Comparison of ENCODE assay signal across 9 cellular contexts in the genomic region with DNA sequence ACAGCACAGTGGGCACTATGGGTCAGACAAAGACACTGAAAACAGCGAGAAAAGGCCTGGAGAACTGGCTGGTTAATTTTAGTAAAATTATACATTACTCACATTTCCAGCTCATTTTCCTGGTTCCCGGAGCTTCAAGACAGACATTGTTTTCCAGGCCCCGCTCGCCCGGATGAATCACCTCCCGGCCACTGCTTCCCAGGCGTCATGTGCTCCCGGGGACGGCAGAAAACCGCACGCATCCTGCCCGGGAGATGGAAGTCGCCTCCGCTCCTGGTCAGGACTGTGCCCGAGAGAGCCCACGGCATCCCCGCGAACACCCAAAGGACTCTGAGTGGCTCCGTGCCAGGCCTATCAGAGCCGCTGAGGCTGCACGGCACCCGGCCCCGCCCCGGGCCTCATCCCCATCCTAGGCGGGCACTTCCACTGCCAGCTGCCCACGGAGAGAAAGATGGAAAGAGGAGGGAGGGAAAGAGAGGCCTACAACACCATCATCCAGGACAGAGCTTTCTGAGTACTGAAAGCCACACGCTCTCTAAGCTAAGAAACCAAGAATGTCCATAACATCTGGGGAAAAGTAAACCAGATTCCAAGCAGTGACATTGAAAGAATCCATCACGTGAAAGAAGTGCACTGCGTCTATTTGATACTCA.
A peak's percentile ranks its signal among the peaks of the same experiment; 100 is the strongest.
DNase-seq lines count a peak whose midpoint lies in the region; ATAC-seq, FAIRE-seq and TF ChIP-seq lines count a peak whose summit lies in the region.
"Had no signal": no experiment of that assay in that cellular context is flagged by ENCODE, and none has a peak within 500 bp of the region (broad histone marks: within the 10 kb centered on the region; RNA-seq: fewer than 3 reads in every experiment).

No MANE protein-coding gene starts in this region.

- no peaks in the 10 kb centered on the region for H3K9me2 ChIP-seq in HCT116 (ENCODE audit: insufficient read depth)

- H4K20me1 ChIP-seq in HCT116 (ENCODE audit: insufficient read depth), result no peaks in the 10 kb centered on the region
- peaks cover 3% of the 10 kb centered on the region for H4K20me1 ChIP-seq in keratinocyte (ENCODE audit: control insufficient read depth, extremely low read depth, insufficient read depth, low read length)

- peak; percentile 5 for TF ChIP-seq RAD21 in HCT116 (IDR thresholded peaks at IDR 0.05; ENCODE audit: low read depth)

- DNase-seq in HCT116 (ENCODE audit: low read depth, low spot score), result peak; percentile 59
- DNase-seq in brain microvascular endothelial cell, result peak; percentile 95
- peak; percentile 30 for DNase-seq in keratinocyte (ENCODE audit: low read depth, low spot score)
- no peak for DNase-seq in stimulated activated naive CD8-positive, alpha-beta T cell treated with anti-CD3 and anti-CD28 coated beads, Interleukin-15, amount 100 ng/mL, for 72 hours
- DNase-seq in effector memory CD4-positive, alpha-beta T cell, result no peak
- no peak for DNase-seq in OCI-M2 (lab: John Stamatoyannopoulos, UW; ENCODE audit: unreplicated experiment)
- no peak for DNase-seq in GM19239 (ENCODE audit: insufficient read length, low spot score)
- no peak for DNase-seq in activated CD4-positive, alpha-beta T cell treated with anti-CD3 and anti-CD28 coated beads for 48 hours

- dilution Hi-C loops in keratinocyte (cut with MboI; ENCODE audit: extremely low pct_ligation_motif_present, low sequenced_read_pairs), result no loop called here

- H3K9ac ChIP-seq in HCT116 (ENCODE audit: low read length) (peak overlapping the region; percentile 63), keratinocyte (ENCODE audit: control insufficient read depth, extremely low read depth, insufficient read depth, low read length) (peak overlapping the region; percentile 29)

- peaks cover 30 to 47% of the 10 kb centered on the region in 2 experiments for H3K4me1 ChIP-seq in HCT116 (ENCODE audit: control insufficient read depth in 1 of 2, insufficient read depth in 2 of 2, low read length in 2 of 2)
- peaks cover 22% of the 10 kb centered on the region for H3K4me1 ChIP-seq in keratinocyte (ENCODE audit: control insufficient read depth, extremely low read depth, insufficient read depth, low read length)
- no peaks in the 10 kb centered on the region for H3K4me1 ChIP-seq in effector memory CD4-positive, alpha-beta T cell (ENCODE audit: control insufficient read depth, insufficient read depth, low read length, poor library complexity, severe bottlenecking)

- H3K27ac ChIP-seq in HCT116 (ENCODE audit: low read depth, low read length), result peak overlapping the region; percentile 65
- H3K27ac ChIP-seq in brain microvascular endothelial cell, result peak overlapping the region; percentile 100
- peak overlapping the region; percentile 43 for H3K27ac ChIP-seq in keratinocyte (ENCODE audit: control insufficient read depth, insufficient read depth, low read length)
- no peak overlapping the region for H3K27ac ChIP-seq in effector memory CD4-positive, alpha-beta T cell (ENCODE audit: insufficient read depth, low read length, poor library complexity, severe bottlenecking)
- H3K27ac ChIP-seq: neutrophil had no signal

- H3K9me3 ChIP-seq in HCT116 (ENCODE audit: control insufficient read depth in 1 of 2, insufficient read depth in 1 of 2, low read depth in 1 of 2, low read length in 2 of 2) (no peaks in the 10 kb centered on the region), keratinocyte (ENCODE audit: control insufficient read depth, low read depth, low read length) (no peaks in the 10 kb centered on the region)
- no peaks in the 10 kb centered on the region for H3K9me3 ChIP-seq in effector memory CD4-positive, alpha-beta T cell (ENCODE audit: control insufficient read depth, low read length)
- H3K9me3 ChIP-seq: neutrophil had no signal

- H2AFZ ChIP-seq in HCT116 (ENCODE audit: low read depth, low read length, poor library complexity, severe bottlenecking) (no peak overlapping the region), keratinocyte (ENCODE audit: control insufficient read depth, low read length) (no peak overlapping the region)

- intact Hi-C loops in HCT116 (cut with micrococcal nuclease), result no loop called here

- no peaks in the 10 kb centered on the region for H3K9me1 ChIP-seq in keratinocyte (ENCODE audit: control insufficient read depth, extremely low read depth, insufficient read depth, low read length)

- no peak for FAIRE-seq in keratinocyte (lab: Jason Lieb, UNC)
- no peak for FAIRE-seq in GM19239 (lab: Jason Lieb, UNC)

- in situ Hi-C loops in brain microvascular endothelial cell (cut with HindIII; ENCODE audit: low pct_ligation_motif_present, low sequenced_read_pairs), result no loop called here

- H3K4me3 ChIP-seq in HCT116 (replicated peaks in 1 of 2; ENCODE audit: low read depth in 1 of 2, low read length in 2 of 2) (peak overlapping the region; percentile 15 to 52), brain microvascular endothelial cell (ENCODE audit: low read depth, low read length) (peak overlapping the region; percentile 50), keratinocyte (ENCODE audit: control insufficient read depth in 2 of 3, extremely low read depth in 1 of 3, insufficient read depth in 2 of 3, low read depth in 1 of 3, low read length in 3 of 3) (no peak overlapping the region)
- no peak overlapping the region for H3K4me3 ChIP-seq in effector memory CD4-positive, alpha-beta T cell (ENCODE audit: insufficient read depth, low read depth, low read length, poor library complexity, severe bottlenecking)

- H3K27ac Mint-ChIP-seq in stimulated activated naive CD8-positive, alpha-beta T cell treated with anti-CD3 and anti-CD28 coated beads, Interleukin-15, amount 100 ng/mL, for 72 hours, result peak overlapping the region; percentile 4 to 89

- no peak for TF ChIP-seq CTCF in HCT116 (IDR thresholded peaks at IDR 0.05 in 2 of 3, conservative IDR thresholded peaks at IDR 0.05 in 1 of 3; ENCODE audit: borderline replicate concordance in 1 of 3, insufficient read depth in 1 of 3, low read depth in 2 of 3, low read length in 2 of 3)
- TF ChIP-seq CTCF in brain microvascular endothelial cell (IDR thresholded peaks at IDR 0.05; ENCODE audit: low read depth, low read length, missing control alignments), result no peak
- TF ChIP-seq CTCF in keratinocyte (optimal IDR thresholded peaks at IDR 0.05 in 1 of 3, IDR thresholded peaks at IDR 0.05 in 1 of 3, conservative IDR thresholded peaks at IDR 0.05 in 1 of 3; ENCODE audit: extremely low read depth in 1 of 3, insufficient read depth in 2 of 3, low read length in 3 of 3), result no peak

- no TSS peak for BruUV-seq in HCT116 (replicated peaks; lab: Mats Ljungman, UMichigan)

- RAD21 ChIA-PET in HCT116 (lab: Charles Lee; ENCODE audit: low non-redundant PET in 1 of 2, low total read pairs in 2 of 2, uncharacterized antibody in 2 of 2, unreplicated experiment in 2 of 2), result interaction anchor here (0.6 to 1.1 kb wide), 2 partner anchors 23 to 151 kb away, joined by 3 read pairs; no protein-coding TSS in a partner anchor

- POLR2A ChIA-PET in HCT116 (lab: Charles Lee), result no interaction called here

- H3K27me3 ChIP-seq in HCT116 (ENCODE audit: insufficient read depth, low read length), result no peaks in the 10 kb centered on the region
- H3K27me3 ChIP-seq in brain microvascular endothelial cell (replicated peaks), result no peaks in the 10 kb centered on the region
- no peaks in the 10 kb centered on the region for H3K27me3 ChIP-seq in keratinocyte (ENCODE audit: control insufficient read depth, extremely low read depth, insufficient read depth, low read length)
- H3K27me3 ChIP-seq in effector memory CD4-positive, alpha-beta T cell (replicated peaks; ENCODE audit: control insufficient read depth, insufficient read depth, low read length, poor library complexity, severe bottlenecking), result no peaks in the 10 kb centered on the region
- H3K27me3 ChIP-seq: neutrophil had no signal

- no peaks in the 10 kb centered on the region for H3K27me3 Mint-ChIP-seq in stimulated activated naive CD8-positive, alpha-beta T cell treated with anti-CD3 and anti-CD28 coated beads, Interleukin-15, amount 100 ng/mL, for 72 hours

- H3K36me3 ChIP-seq in HCT116 (ENCODE audit: control insufficient read depth in 1 of 2, insufficient read depth in 2 of 2, low read length in 2 of 2) (no peaks in the 10 kb centered on the region), brain microvascular endothelial cell (replicated peaks) (peaks cover 32% of the 10 kb centered on the region), keratinocyte (ENCODE audit: control insufficient read depth in 2 of 2, extremely low read depth in 1 of 2, insufficient read depth in 2 of 2, low read length in 2 of 2) (peaks cover 9 to 17% of the 10 kb centered on the region in 2 experiments)
- H3K36me3 ChIP-seq in effector memory CD4-positive, alpha-beta T cell (ENCODE audit: control insufficient read depth, insufficient read depth, low read length), result peaks cover 27% of the 10 kb centered on the region

- TF ChIP-seq POLR2A in HCT116 (IDR thresholded peaks at IDR 0.05; ENCODE audit: borderline replicate concordance, extremely low read depth, insufficient read depth, insufficient read length), result no peak

- peaks cover 35% of the 10 kb centered on the region for H3K4me1 Mint-ChIP-seq in stimulated activated naive CD8-positive, alpha-beta T cell treated with anti-CD3 and anti-CD28 coated beads, Interleukin-15, amount 100 ng/mL, for 72 hours

- CTCF ChIA-PET in HCT116 (lab: Charles Lee), result no interaction called here

- H3K9me3 Mint-ChIP-seq in stimulated activated naive CD8-positive, alpha-beta T cell treated with anti-CD3 and anti-CD28 coated beads, Interleukin-15, amount 100 ng/mL, for 72 hours, result no peaks in the 10 kb centered on the region

- H3K79me2 ChIP-seq in HCT116 (ENCODE audit: insufficient read depth, low read length), result no peaks in the 10 kb centered on the region; the same call in 1 of the 2 replicates
- H3K79me2 ChIP-seq in keratinocyte (ENCODE audit: control insufficient read depth, insufficient read depth, low read length), result peaks cover 42% of the 10 kb centered on the region

- H3K4me2 ChIP-seq in HCT116 (ENCODE audit: low read length) (peak overlapping the region; percentile 88), keratinocyte (ENCODE audit: control insufficient read depth, extremely low read depth, insufficient read depth, low read depth, low read length) (peak overlapping the region; percentile 0)

- peak; percentile 77 for ATAC-seq in HCT116
- ATAC-seq in stimulated activated naive CD8-positive, alpha-beta T cell treated with anti-CD3 and anti-CD28 coated beads, Interleukin-15, amount 100 ng/mL, for 72 hours, result no peak

- H3K4me3 Mint-ChIP-seq in stimulated activated naive CD8-positive, alpha-beta T cell treated with anti-CD3 and anti-CD28 coated beads, Interleukin-15, amount 100 ng/mL, for 72 hours, result no peak overlapping the region

TF ChIP-seq in HCT116, 20 proteins besides CTCF, POLR2A, EP300 and RAD21 (continues in another document):
- TF ChIP-seq CEBPB (IDR thresholded peaks at IDR 0.05; ENCODE audit: low read depth) (peak; percentile 25; the same call in 1 of the 2 replicates), EGR1 (IDR thresholded peaks at IDR 0.05; ENCODE audit: low read depth) (peak; percentile 12; the same call in 1 of the 2 replicates), CBX3 (IDR thresholded peaks at IDR 0.05; ENCODE audit: low read depth) (peak; percentile 28; the same call in 1 of the 2 replicates), ZFX (IDR thresholded peaks at IDR 0.05) (no peak), FOSL1 (IDR thresholded peaks at IDR 0.05; ENCODE audit: low read depth) (peak; percentile 63), SIN3A (IDR thresholded peaks at IDR 0.05; ENCODE audit: low read depth) (peak; percentile 73)

Comparison
In these comparisons a context has a peak if more than half of its experiments do, and no peak if none do; other contexts are left out.
1. DNase-seq: peak in HCT116 (single experiment), brain microvascular endothelial cell (single experiment) and keratinocyte (single experiment); none in stimulated activated naive CD8-positive, alpha-beta T cell treated with anti-CD3 and anti-CD28 coated beads, Interleukin-15, amount 100 ng/mL, for 72 hours (0 of 2), effector memory CD4-positive, alpha-beta T cell (0 of 3), OCI-M2 (single experiment), GM19239 (single experiment) and activated CD4-positive, alpha-beta T cell treated with anti-CD3 and anti-CD28 coated beads for 48 hours (single experiment).
2. H3K4me3 ChIP-seq: peak in HCT116 (2 of 2) and brain microvascular endothelial cell (single experiment); none in keratinocyte (0 of 3) and effector memory CD4-positive, alpha-beta T cell (single experiment).